ENCODE assay signal across 18 cellular contexts in genomic region chr3:78785004-78785403, GRCh38.
"Had no signal": no experiment of that assay in that cellular context is flagged by ENCODE, and none has a peak within 500 bp of the region (broad histone marks: within the 10 kb centered on the region; RNA-seq: fewer than 3 reads in every experiment).

No MANE protein-coding gene starts in this region.

- H3K4me3 ChIP-seq: gastroesophageal sphincter, mucosa of descending colon, right atrium auricular region, transverse colon, vagina had no signal

- DNase-seq: activated naive CD4-positive, alpha-beta T cell; activated naive CD8-positive, alpha-beta T cell treated with anti-CD3 and anti-CD28 coated beads, Interleukin-2, amount 10 ng/mL, durations not matched to agents 7 days and 5 days; dermis blood vessel endothelial cell; effector memory CD8-positive, alpha-beta T cell; mucosa of descending colon; naive thymus-derived CD4-positive, alpha-beta T cell; small intestine; stimulated activated CD4-positive, alpha-beta T cell treated with anti-CD3 and anti-CD28 coated beads, Interleukin-4, amount 100 ng/mL, for 24 hours; stimulated activated CD8-positive, alpha-beta memory T cell treated with anti-CD3 and anti-CD28 coated beads, Interleukin-4, amount 100 ng/mL, for 48 hours; stimulated activated naive CD4-positive, alpha-beta T cell treated with Interleukin-2 at 50 U/mL for 16 hours; transverse colon had no signal

- H3K36me3 ChIP-seq: gastroesophageal sphincter, neutrophil, right atrium auricular region, transverse colon, vagina had no signal

- FAIRE-seq: islet of Langerhans, small intestine had no signal

- H3K9me3 Mint-ChIP-seq: activated naive CD8-positive, alpha-beta T cell treated with anti-CD3 and anti-CD28 coated beads, Interleukin-2, amount 10 ng/mL, durations not matched to agents 7 days and 5 days had no signal

- ATAC-seq: activated CD4-positive, CD25-positive, alpha-beta regulatory T cell treated with anti-CD3 and anti-CD28 coated beads, Interleukin-2, amount 50 U/mL, for 24 hours; effector memory CD8-positive, alpha-beta T cell; gastroesophageal sphincter; left lobe of liver; mucosa of descending colon; naive thymus-derived CD4-positive, alpha-beta T cell had no signal

- H3K4me3 Mint-ChIP-seq: activated naive CD8-positive, alpha-beta T cell treated with anti-CD3 and anti-CD28 coated beads, Interleukin-2, amount 10 ng/mL, durations not matched to agents 7 days and 5 days; effector memory CD8-positive, alpha-beta T cell; naive thymus-derived CD4-positive, alpha-beta T cell had no signal

- H3K4me1 Mint-ChIP-seq: activated naive CD8-positive, alpha-beta T cell treated with anti-CD3 and anti-CD28 coated beads, Interleukin-2, amount 10 ng/mL, durations not matched to agents 7 days and 5 days; naive thymus-derived CD4-positive, alpha-beta T cell had no signal

- H3K9me3 ChIP-seq: gastroesophageal sphincter, mucosa of descending colon, neutrophil, right atrium auricular region, transverse colon, vagina had no signal

- H3K27ac ChIP-seq: gastroesophageal sphincter, neutrophil, right atrium auricular region, transverse colon, vagina had no signal

- H3K36me3 Mint-ChIP-seq: activated naive CD8-positive, alpha-beta T cell treated with anti-CD3 and anti-CD28 coated beads, Interleukin-2, amount 10 ng/mL, durations not matched to agents 7 days and 5 days had no signal

- H3K27me3 Mint-ChIP-seq: activated naive CD8-positive, alpha-beta T cell treated with anti-CD3 and anti-CD28 coated beads, Interleukin-2, amount 10 ng/mL, durations not matched to agents 7 days and 5 days; effector memory CD8-positive, alpha-beta T cell; naive thymus-derived CD4-positive, alpha-beta T cell had no signal

- H3K27ac Mint-ChIP-seq: activated naive CD8-positive, alpha-beta T cell treated with anti-CD3 and anti-CD28 coated beads, Interleukin-2, amount 10 ng/mL, durations not matched to agents 7 days and 5 days; effector memory CD8-positive, alpha-beta T cell; naive thymus-derived CD4-positive, alpha-beta T cell had no signal

- H3K4me1 ChIP-seq: gastroesophageal sphincter, right atrium auricular region, transverse colon, vagina had no signal

- H3K27me3 ChIP-seq: gastroesophageal sphincter, neutrophil, right atrium auricular region, transverse colon, vagina had no signal
